Comparison of ENCODE assay signal across 27 cellular contexts in genomic region chr11:12925520-12925919, GRCh38.
"Had no signal": no experiment of that assay in that cellular context is flagged by ENCODE, and none has a peak within 500 bp of the region (broad histone marks: within the 10 kb centered on the region; RNA-seq: fewer than 3 reads in every experiment).

No MANE protein-coding gene starts in this region.

- H3K4me3 ChIP-seq: neural progenitor cell, ovary, psoas muscle, right lobe of liver, sigmoid colon, stomach, thoracic aorta, thyroid gland, tibial nerve, upper lobe of right lung, uterus had no signal

- H3K27me3 ChIP-seq: neural progenitor cell, ovary, right lobe of liver, sigmoid colon, stomach, thyroid gland, tibial nerve, upper lobe of right lung, uterus had no signal

- H3K27ac Mint-ChIP-seq: naive thymus-derived CD4-positive, alpha-beta T cell; natural killer cell; nephron; neural progenitor cell; progenitor cell of endocrine pancreas; stimulated activated naive B cell treated with anti-CD40 and anti-IgM and Interleukin-4, amounts not matched to agents 10 μg/mL and 1 μg/mL and 100 μg/mL, for 72 hours; stimulated activated naive CD8-positive, alpha-beta T cell treated with anti-CD3 and anti-CD28 coated beads, Interleukin-15, Interleukin-2, amounts not matched to agents 100 ng/mL and 50 ng/mL, for 24 hours had no signal

- ATAC-seq: naive thymus-derived CD4-positive, alpha-beta T cell; natural killer cell; psoas muscle; right cardiac atrium; stimulated activated naive B cell treated with anti-CD40 and anti-IgM and Interleukin-4, amounts not matched to agents 10 μg/mL and 1 μg/mL and 100 μg/mL, for 72 hours; upper lobe of right lung had no signal

- FAIRE-seq: small intestine had no signal

- H3K36me3 ChIP-seq: neural progenitor cell, ovary, thoracic aorta, uterus had no signal

- H3K4me1 Mint-ChIP-seq: naive thymus-derived CD4-positive, alpha-beta T cell; natural killer cell; stimulated activated naive B cell treated with anti-CD40 and anti-IgM and Interleukin-4, amounts not matched to agents 10 μg/mL and 1 μg/mL and 100 μg/mL, for 72 hours had no signal

- H3K9me3 Mint-ChIP-seq: naive thymus-derived CD4-positive, alpha-beta T cell; natural killer cell; nephron; neural progenitor cell; stimulated activated naive B cell treated with anti-CD40 and anti-IgM and Interleukin-4, amounts not matched to agents 10 μg/mL and 1 μg/mL and 100 μg/mL, for 72 hours; stimulated activated naive CD8-positive, alpha-beta T cell treated with anti-CD3 and anti-CD28 coated beads, Interleukin-15, Interleukin-2, amounts not matched to agents 100 ng/mL and 50 ng/mL, for 24 hours; type B pancreatic cell had no signal

- DNase-seq: naive thymus-derived CD4-positive, alpha-beta T cell; natural killer cell; occipital lobe; ovary; posterior cingulate gyrus; psoas muscle; right cardiac atrium; right lobe of liver; sigmoid colon; small intestine; stimulated activated CD4-positive, alpha-beta T cell treated with anti-CD3 and anti-CD28 coated beads, Interleukin-15, amount 100 ng/mL, for 24 hours; stimulated activated CD4-positive, alpha-beta T cell treated with anti-CD3 and anti-CD28 coated beads, Interleukin-2, amount 100 ng/mL, for 24 hours; stimulated activated CD4-positive, alpha-beta T cell treated with anti-CD3 and anti-CD28 coated beads, Interleukin-2, amount 100 ng/mL, for 48 hours; stimulated activated CD4-positive, alpha-beta T cell treated with anti-CD3 and anti-CD28 coated beads, Interleukin-4, amount 100 ng/mL, for 24 hours; stimulated activated naive B cell treated with anti-CD40 and anti-IgM and Interleukin-4, amounts not matched to agents 10 μg/mL and 1 μg/mL and 100 μg/mL, for 72 hours; stimulated activated naive CD4-positive, alpha-beta T cell treated with Interleukin-2 at 50 U/mL for 16 hours; stomach; thyroid gland; upper lobe of right lung; uterus had no signal

- H3K4me3 Mint-ChIP-seq: naive thymus-derived CD4-positive, alpha-beta T cell; natural killer cell; nephron; neural progenitor cell; stimulated activated naive B cell treated with anti-CD40 and anti-IgM and Interleukin-4, amounts not matched to agents 10 μg/mL and 1 μg/mL and 100 μg/mL, for 72 hours; stimulated activated naive CD8-positive, alpha-beta T cell treated with anti-CD3 and anti-CD28 coated beads, Interleukin-15, Interleukin-2, amounts not matched to agents 100 ng/mL and 50 ng/mL, for 24 hours; type B pancreatic cell had no signal

- H3K36me3 Mint-ChIP-seq: naive thymus-derived CD4-positive, alpha-beta T cell; natural killer cell; stimulated activated naive B cell treated with anti-CD40 and anti-IgM and Interleukin-4, amounts not matched to agents 10 μg/mL and 1 μg/mL and 100 μg/mL, for 72 hours had no signal
